In the genomic region with DNA sequence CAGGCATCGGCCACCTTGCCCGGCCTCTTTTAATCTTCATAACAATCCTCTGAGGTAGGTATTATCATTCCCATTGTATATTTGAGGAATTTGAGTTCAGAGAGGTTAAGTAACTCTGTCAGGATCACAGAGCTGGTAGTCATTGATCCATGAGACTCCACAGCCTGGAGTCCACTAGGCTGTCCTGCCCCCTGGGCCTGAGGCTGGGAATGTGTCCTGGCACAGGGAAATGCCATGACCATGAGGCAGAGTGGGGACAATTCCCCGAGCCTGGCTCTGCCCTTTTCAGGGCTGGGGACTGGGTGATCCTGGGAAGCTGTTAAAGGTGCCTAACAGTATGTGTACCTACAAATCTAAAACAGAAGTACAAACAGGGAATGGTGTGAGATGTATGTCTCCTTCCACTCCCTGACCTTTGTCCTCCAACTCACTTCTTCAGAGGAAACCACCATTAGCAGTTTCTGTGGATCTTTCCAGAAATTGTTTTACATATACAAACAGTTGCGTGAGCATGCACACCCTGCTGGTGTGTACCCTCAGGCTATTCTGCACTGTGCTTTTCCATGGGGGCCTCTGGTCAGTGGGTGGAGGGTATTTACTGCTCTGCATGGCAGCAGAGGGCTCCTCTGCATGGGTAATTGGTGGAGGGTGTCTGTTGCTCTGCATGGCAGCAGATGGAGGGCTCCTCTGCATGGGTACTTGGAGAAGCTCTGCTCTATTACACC, we compare ENCODE assay signal across 1 cellular context.
TF ChIP-seq lines count a peak whose summit lies in the region.

No MANE protein-coding gene starts in this region.

TF ChIP-seq in K562, 482 proteins besides CTCF, POLR2A, EP300 and RAD21 (continued from another document):
- TF ChIP-seq, protein P1, sequence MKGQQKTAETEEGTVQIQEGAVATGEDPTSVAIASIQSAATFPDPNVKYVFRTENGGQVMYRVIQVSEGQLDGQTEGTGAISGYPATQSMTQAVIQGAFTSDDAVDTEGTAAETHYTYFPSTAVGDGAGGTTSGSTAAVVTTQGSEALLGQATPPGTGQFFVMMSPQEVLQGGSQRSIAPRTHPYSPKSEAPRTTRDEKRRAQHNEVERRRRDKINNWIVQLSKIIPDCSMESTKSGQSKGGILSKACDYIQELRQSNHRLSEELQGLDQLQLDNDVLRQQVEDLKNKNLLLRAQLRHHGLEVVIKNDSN (CRISPR knock-in tag; IDR thresholded peaks at IDR 0.05): no peak
- TF ChIP-seq RBM39 (optimal IDR thresholded peaks at IDR 0.05; ENCODE audit: low read depth, low read length) (no peak), DACH1 (IDR thresholded peaks at IDR 0.05; ENCODE audit: partially characterized antibody) (no peak), RBM25 (IDR thresholded peaks at IDR 0.05; ENCODE audit: low read depth, low read length, severe bottlenecking) (peak; percentile 5), KLF10 (CRISPR knock-in tag; IDR thresholded peaks at IDR 0.05) (no peak)
- TF ChIP-seq, protein P2, sequence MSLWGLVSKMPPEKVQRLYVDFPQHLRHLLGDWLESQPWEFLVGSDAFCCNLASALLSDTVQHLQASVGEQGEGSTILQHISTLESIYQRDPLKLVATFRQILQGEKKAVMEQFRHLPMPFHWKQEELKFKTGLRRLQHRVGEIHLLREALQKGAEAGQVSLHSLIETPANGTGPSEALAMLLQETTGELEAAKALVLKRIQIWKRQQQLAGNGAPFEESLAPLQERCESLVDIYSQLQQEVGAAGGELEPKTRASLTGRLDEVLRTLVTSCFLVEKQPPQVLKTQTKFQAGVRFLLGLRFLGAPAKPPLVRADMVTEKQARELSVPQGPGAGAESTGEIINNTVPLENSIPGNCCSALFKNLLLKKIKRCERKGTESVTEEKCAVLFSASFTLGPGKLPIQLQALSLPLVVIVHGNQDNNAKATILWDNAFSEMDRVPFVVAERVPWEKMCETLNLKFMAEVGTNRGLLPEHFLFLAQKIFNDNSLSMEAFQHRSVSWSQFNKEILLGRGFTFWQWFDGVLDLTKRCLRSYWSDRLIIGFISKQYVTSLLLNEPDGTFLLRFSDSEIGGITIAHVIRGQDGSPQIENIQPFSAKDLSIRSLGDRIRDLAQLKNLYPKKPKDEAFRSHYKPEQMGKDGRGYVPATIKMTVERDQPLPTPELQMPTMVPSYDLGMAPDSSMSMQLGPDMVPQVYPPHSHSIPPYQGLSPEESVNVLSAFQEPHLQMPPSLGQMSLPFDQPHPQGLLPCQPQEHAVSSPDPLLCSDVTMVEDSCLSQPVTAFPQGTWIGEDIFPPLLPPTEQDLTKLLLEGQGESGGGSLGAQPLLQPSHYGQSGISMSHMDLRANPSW (CRISPR knock-in tag; IDR thresholded peaks at IDR 0.05): no peak
